Comparison of ENCODE assay signal across 8 cellular contexts in the genomic region with DNA sequence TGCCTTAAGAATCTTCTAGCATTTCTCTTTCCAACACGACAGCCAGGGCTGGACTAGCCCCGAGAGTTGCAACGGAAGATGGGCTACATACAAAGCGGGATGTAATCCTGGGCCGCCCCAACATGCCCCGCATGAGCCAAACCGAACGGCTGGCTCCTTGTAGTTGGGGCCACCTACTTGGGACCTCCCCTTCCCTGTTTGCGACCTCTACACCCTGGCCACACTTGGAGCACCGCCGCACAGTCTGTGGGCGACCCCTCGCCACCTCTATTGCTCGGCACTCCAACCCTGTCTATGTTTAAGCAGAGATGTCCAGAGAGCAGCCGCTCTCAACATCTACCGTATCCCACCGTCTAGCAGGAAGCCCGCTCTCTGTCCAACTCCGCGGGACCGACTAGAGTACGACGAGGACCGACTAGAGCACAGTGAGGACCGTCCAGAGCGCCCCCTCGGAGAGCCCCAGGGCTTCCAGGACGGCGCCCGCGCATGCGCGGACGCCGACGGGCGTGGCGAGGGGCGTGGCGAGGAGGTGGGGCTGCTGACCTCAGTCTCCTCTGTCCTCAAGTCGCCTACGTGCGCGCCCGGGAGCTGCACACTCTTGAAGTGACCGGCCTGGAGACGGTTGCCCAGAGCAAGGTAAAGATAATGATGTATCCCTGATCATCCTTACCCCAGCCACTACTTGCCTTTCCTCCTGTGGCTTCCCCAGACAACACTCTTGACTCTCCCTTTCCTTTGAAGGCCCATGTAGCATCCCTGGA. TPM values are rescaled to one million over a fixed set of nuclear protein-coding genes. Genes with fewer than 3 reads are reported as not detected.
A peak's percentile ranks its signal among the peaks of the same experiment; 100 is the strongest.
DNase-seq lines count a peak whose midpoint lies in the region; ATAC-seq and TF ChIP-seq lines count a peak whose summit lies in the region.

No MANE protein-coding gene starts in this region.

- H2AFZ ChIP-seq in Loucy (ENCODE audit: low read length): peak overlapping the region; percentile 95

- H3K9ac ChIP-seq in ES-I3 (ENCODE audit: low read depth, low read length): peak overlapping the region; percentile 22; the same call in 1 of the 2 replicates
- peak overlapping the region; percentile 67 for H3K9ac ChIP-seq in Loucy (ENCODE audit: low read depth, low read length, poor library complexity, severe bottlenecking)

- H3K4me3 Mint-ChIP-seq in T-helper 17 cell: peak overlapping the region; percentile 89

- H3K4me3 ChIP-seq in Loucy (ENCODE audit: low read length, poor library complexity, severe bottlenecking) (peak overlapping the region; percentile 72), WERI-Rb-1 (ENCODE audit: low read depth, low read length) (no peak overlapping the region)

- no peaks in the 10 kb centered on the region for H3K27me3 Mint-ChIP-seq in T-helper 17 cell

- no peaks in the 10 kb centered on the region for H3F3A ChIP-seq in Loucy (ENCODE audit: low read depth)

- peaks cover 9% of the 10 kb centered on the region for H3K4me1 Mint-ChIP-seq in T-helper 17 cell

- H3K27me3 ChIP-seq in Loucy (ENCODE audit: insufficient read depth, low read length, poor library complexity, severe bottlenecking) (no peaks in the 10 kb centered on the region), WERI-Rb-1 (ENCODE audit: insufficient read depth, low read depth, severe bottlenecking) (no peaks in the 10 kb centered on the region)

- peak; percentile 45 for TF ChIP-seq CTCF in Loucy (conservative IDR thresholded peaks at IDR 0.05; ENCODE audit: low read length)
- no peak for TF ChIP-seq CTCF in WERI-Rb-1 (IDR thresholded peaks at IDR 0.05; ENCODE audit: low read depth, low read length)

- ATAC-seq in GM21723 (IDR thresholded peaks at IDR 0.05; ENCODE audit: unreplicated experiment): peak; percentile 80
- peak; percentile 92 for ATAC-seq in T-helper 17 cell
- ATAC-seq in sciatic nerve: peak; percentile 95

- H4K20me1 ChIP-seq in Loucy (ENCODE audit: insufficient read depth, low read length, poor library complexity, severe bottlenecking): no peaks in the 10 kb centered on the region

- H3K9me2 ChIP-seq in Loucy (replicated peaks; ENCODE audit: low read depth, low read length): no peaks in the 10 kb centered on the region

- peak overlapping the region; percentile 80 for H3K4me2 ChIP-seq in Loucy (ENCODE audit: low read depth, low read length, poor library complexity, severe bottlenecking)

- H3K4me1 ChIP-seq in ES-I3 (ENCODE audit: insufficient read depth, low read length) (peaks cover 3% of the 10 kb centered on the region; the same call in 1 of the 2 replicates), Loucy (ENCODE audit: insufficient read depth, low read length, poor library complexity, severe bottlenecking) (peaks cover 23% of the 10 kb centered on the region)

- DNase-seq in T-helper 17 cell (peak; percentile 58 to 78 (median 76)), anterior cingulate cortex (lab: John Stamatoyannopoulos, UW) (peak in 54 of 58 donors; percentile 19 to 89 (median 76)), hepatic stellate cell (ENCODE audit: low spot score) (peak; percentile 91), sciatic nerve (ENCODE audit: low spot score) (peak; percentile 95), WERI-Rb-1 (no peak)

- no peaks in the 10 kb centered on the region for H3K9me3 ChIP-seq in ES-I3 (ENCODE audit: control insufficient read depth, insufficient read depth, low read length)
- H3K9me3 ChIP-seq in Loucy (ENCODE audit: insufficient read depth, low read depth, low read length): no peaks in the 10 kb centered on the region
- no peaks in the 10 kb centered on the region for H3K9me3 ChIP-seq in T-helper 17 cell (ENCODE audit: control insufficient read depth, low read length, poor library complexity, severe bottlenecking)
- H3K9me3 ChIP-seq in WERI-Rb-1 (ENCODE audit: severe bottlenecking): peaks cover 3% of the 10 kb centered on the region

- no peak overlapping the region for H3K27ac ChIP-seq in WERI-Rb-1

- H3K27ac Mint-ChIP-seq in T-helper 17 cell: peak overlapping the region; percentile 90

- H3K79me2 ChIP-seq in Loucy (ENCODE audit: insufficient read depth, low read length): peaks cover 11% of the 10 kb centered on the region; the same call in 1 of the 2 replicates

- H3K36me3 ChIP-seq in ES-I3 (ENCODE audit: insufficient read depth, low read length) (no peaks in the 10 kb centered on the region), Loucy (ENCODE audit: insufficient read depth, low read length) (no peaks in the 10 kb centered on the region), WERI-Rb-1 (no peaks in the 10 kb centered on the region)

- H3K36me3 Mint-ChIP-seq in T-helper 17 cell (ENCODE audit: low read depth): no peaks in the 10 kb centered on the region

- intact Hi-C loops in sciatic nerve (cut with DNase I): loop anchor here (5.0 kb wide), 1 partner anchor 377 kb away; a partner anchor contains a TSS

RNA-seq across cellular contexts. Expression of a gene that starts 32.3 kb away (rescaled TPM):
- total RNA-seq in T-helper 17 cell: 100 to 1,000 TPM; 554 to 555 TPM
- 1,255 TPM for total RNA-seq in sciatic nerve

RNA-seq across cellular contexts. Expression of a gene that starts 44.0 kb away (rescaled TPM):
- total RNA-seq in T-helper 17 cell (over 10,000 TPM; 25,853 to 29,025 TPM), sciatic nerve (14,857 TPM)
